ENCODE assay signal across 16 cellular contexts in the genomic region with DNA sequence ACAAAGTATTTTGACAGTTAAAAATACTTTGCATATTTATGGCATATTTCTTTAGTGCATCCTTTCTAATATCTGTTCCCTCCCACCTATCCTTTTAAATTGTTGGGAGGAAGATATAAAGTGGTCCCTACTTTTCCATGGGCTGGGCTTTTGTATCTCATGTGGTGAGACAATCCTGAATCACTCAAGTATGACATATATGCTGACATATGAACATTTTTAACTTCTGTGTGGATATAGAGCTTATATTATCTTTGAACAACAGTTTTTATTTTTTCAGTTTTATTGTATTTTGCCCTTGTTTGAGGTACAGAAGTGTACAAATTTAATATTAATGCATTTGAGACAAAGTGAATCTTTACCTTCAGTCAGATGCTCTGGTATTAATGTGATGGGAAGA. TPM values are rescaled to one million over a fixed set of nuclear protein-coding genes. Genes with fewer than 3 reads are reported as not detected.
DNase-seq lines count a peak whose midpoint lies in the region; ATAC-seq, FAIRE-seq and TF ChIP-seq lines count a peak whose summit lies in the region.
"Had no signal": no experiment of that assay in that cellular context is flagged by ENCODE, and none has a peak within 500 bp of the region (broad histone marks: within the 10 kb centered on the region; RNA-seq: fewer than 3 reads in every experiment).

No MANE protein-coding gene starts in this region.

- no TSS peak for BruUV-seq in GM12878 (replicated peaks; lab: Mats Ljungman, UMichigan)

- H4K20me1 ChIP-seq in GM12878 (ENCODE audit: control insufficient read depth, insufficient read depth): no peaks in the 10 kb centered on the region

- in situ Hi-C loops in GM12878 (cut with MboI): no loop called here

- H3K27me3 ChIP-seq in AG04450 (ENCODE audit: control insufficient read depth, insufficient read depth, low read length): no peaks in the 10 kb centered on the region
- H3K27me3 ChIP-seq in HUES48 (ENCODE audit: control insufficient read depth, insufficient read depth, low read length): no peaks in the 10 kb centered on the region
- no peaks in the 10 kb centered on the region for H3K27me3 ChIP-seq in GM12878 (replicated peaks in 1 of 2; ENCODE audit: control insufficient read depth in 2 of 2, insufficient read depth in 2 of 2, low read length in 1 of 2)
- H3K27me3 ChIP-seq in muscle layer of duodenum (ENCODE audit: low read depth, low read length): no peaks in the 10 kb centered on the region
- H3K27me3 ChIP-seq: uterus had no signal

- peaks cover 62% of the 10 kb centered on the region for H3K79me2 ChIP-seq in GM12878 (ENCODE audit: control insufficient read depth, insufficient read depth, low read length)

- no peak overlapping the region for H3K27ac ChIP-seq in AG04450 (ENCODE audit: low read depth, low read length)
- no peak overlapping the region for H3K27ac ChIP-seq in HUES48 (ENCODE audit: low read depth, low read length)
- H3K27ac ChIP-seq in GM12878 (ENCODE audit: control insufficient read depth, insufficient read depth): no peak overlapping the region
- peak overlapping the region; percentile 34 for H3K27ac ChIP-seq in muscle layer of duodenum (ENCODE audit: low read length)

- POLR2A ChIA-PET in AG04450 (lab: Yijun Ruan, JAX) (no interaction called here), GM12878 (lab: Charles Lee) (no interaction called here)

- TF ChIP-seq CTCF in AG04450 (IDR thresholded peaks at IDR 0.05; ENCODE audit: low read depth, low read length) (no peak), GM12878 (IDR thresholded peaks at IDR 0.05 in 2 of 3, conservative IDR thresholded peaks at IDR 0.05 in 1 of 3; ENCODE audit: control insufficient read depth in 2 of 3, extremely low read depth in 1 of 3, insufficient read depth in 1 of 3, low read depth in 3 of 3, low read length in 3 of 3) (no peak)

- no peak overlapping the region for H2AFZ ChIP-seq in GM12878 (ENCODE audit: control insufficient read depth, low read depth, low read length)

- SMC1A ChIA-PET in GM12878 (lab: Charles Lee; ENCODE audit: uncharacterized antibody, unreplicated experiment): no interaction called here

- H3K4me2 ChIP-seq in GM12878 (ENCODE audit: control insufficient read depth, insufficient read depth): peak overlapping the region; percentile 41

- CTCF ChIA-PET in AG04450 (lab: Charles Lee): interaction anchor here (0.7 to 1.1 kb wide), 3 partner anchors 11 to 98 kb away, joined by 3 read pairs; no protein-coding TSS in a partner anchor
- CTCF ChIA-PET in GM12878 (lab: Yijun Ruan, JAX): interaction anchor here (0.7 to 1.6 kb wide), 2 partner anchors 100 to 162 kb away, joined by 3 read pairs; no protein-coding TSS in a partner anchor

- RAD21 ChIA-PET in GM12878 (lab: Charles Lee; ENCODE audit: unreplicated experiment): interaction anchor here (1.4 kb wide), 1 partner anchor 35 kb away, joined by 5 read pairs; no protein-coding TSS in a partner anchor

- DNase-seq in AG04450 (ENCODE audit: low read depth, low spot score) (no peak), GM12878 (ENCODE audit: low read depth, low spot score) (no peak), iPS-NIHi11 (ENCODE audit: low spot score) (no peak), epidermal melanocyte (ENCODE audit: insufficient read length, low spot score) (no peak), H4 (ENCODE audit: low spot score) (no peak)
- DNase-seq: amygdala, HCEC 1CT, midbrain, NCI-H2107, OCI-M1, T1000, uterus had no signal

- peaks cover 12% of the 10 kb centered on the region for H3K4me1 ChIP-seq in HUES48 (ENCODE audit: control insufficient read depth, insufficient read depth, low read length)
- H3K4me1 ChIP-seq in GM12878 (ENCODE audit: control insufficient read depth, insufficient read depth, low read length): peaks cover under 1% of the 10 kb centered on the region; the same call in 1 of the 2 replicates
- peaks cover 18 to 46% of the 10 kb centered on the region in 2 donors for H3K4me1 ChIP-seq in muscle layer of duodenum (ENCODE audit: control insufficient read depth in 1 of 2, insufficient read depth in 2 of 2, low read length in 2 of 2)

- intact Hi-C loops in GM12878 (cut with micrococcal nuclease; ENCODE audit: unreplicated experiment): loop anchor here (2.0 to 10.0 kb wide), 2 partner anchors 99 to 197 kb away; a partner anchor contains a TSS

- no peak for TF ChIP-seq RAD21 in GM12878 (IDR thresholded peaks at IDR 0.05; ENCODE audit: insufficient read depth, low read depth, low read length)

- TF ChIP-seq POLR2A in GM12878 (IDR thresholded peaks at IDR 0.05; ENCODE audit: low read depth, low read length): no peak

- TF ChIP-seq EP300 in GM12878 (IDR thresholded peaks at IDR 0.05; ENCODE audit: borderline replicate concordance in 1 of 2, control insufficient read depth in 1 of 2, low read depth in 2 of 2, low read length in 2 of 2): no peak

- H3K9ac ChIP-seq in HUES48 (ENCODE audit: low read depth, low read length) (no peak overlapping the region), GM12878 (ENCODE audit: control insufficient read depth, insufficient read depth, low read length) (no peak overlapping the region; the same call in 1 of the 2 replicates)

- peaks cover 57% of the 10 kb centered on the region for H3K36me3 ChIP-seq in HUES48 (ENCODE audit: control insufficient read depth, insufficient read depth, low read length)
- H3K36me3 ChIP-seq in GM12878 (ENCODE audit: control insufficient read depth in 2 of 2, insufficient read depth in 2 of 2, low read length in 1 of 2): peaks cover 0 to 5% of the 10 kb centered on the region in 2 experiments; a peak in 2 of 4 replicates
- peaks cover 0 to 9% of the 10 kb centered on the region in 2 donors for H3K36me3 ChIP-seq in muscle layer of duodenum (ENCODE audit: control insufficient read depth in 1 of 2, insufficient read depth in 2 of 2, low read length in 2 of 2)
- H3K36me3 ChIP-seq: uterus had no signal

- H3K9me3 ChIP-seq in AG04450 (ENCODE audit: control insufficient read depth, insufficient read depth, low read length): no peaks in the 10 kb centered on the region; the same call in 1 of the 2 replicates
- H3K9me3 ChIP-seq in HUES48 (ENCODE audit: control insufficient read depth, insufficient read depth, low read length): no peaks in the 10 kb centered on the region
- no peaks in the 10 kb centered on the region for H3K9me3 ChIP-seq in GM12878 (replicated peaks; ENCODE audit: control insufficient read depth, insufficient read depth, low read length)
- no peaks in the 10 kb centered on the region for H3K9me3 ChIP-seq in muscle layer of duodenum (ENCODE audit: control insufficient read depth in 1 of 2, low read length in 2 of 2)
- H3K9me3 ChIP-seq: uterus had no signal

- H3K4me3 ChIP-seq in AG04450 (ENCODE audit: low read depth, low read length) (peak overlapping the region; percentile 37; the same call in 1 of the 2 replicates), HUES48 (ENCODE audit: low read depth, low read length) (peak overlapping the region; percentile 29; the same call in 1 of the 2 replicates), GM12878 (peak overlapping the region; percentile 54), muscle layer of duodenum (ENCODE audit: low read depth in 1 of 2, low read length in 2 of 2) (peak overlapping the region in 1 of 2 donors; percentile 7)
- H3K4me3 ChIP-seq: uterus had no signal

- ATAC-seq in GM12878 (no peak), HG02623 (IDR thresholded peaks at IDR 0.05; ENCODE audit: unreplicated experiment) (no peak)

- no peak for FAIRE-seq in GM12878 (lab: Jason Lieb, UNC)
- FAIRE-seq: endometrium had no signal

TF ChIP-seq in GM12878, 131 proteins besides CTCF, POLR2A, EP300 and RAD21 (continues in another document):
- TF ChIP-seq IKZF1 (conservative IDR thresholded peaks at IDR 0.05): no peak
- TF ChIP-seq, protein P1, sequence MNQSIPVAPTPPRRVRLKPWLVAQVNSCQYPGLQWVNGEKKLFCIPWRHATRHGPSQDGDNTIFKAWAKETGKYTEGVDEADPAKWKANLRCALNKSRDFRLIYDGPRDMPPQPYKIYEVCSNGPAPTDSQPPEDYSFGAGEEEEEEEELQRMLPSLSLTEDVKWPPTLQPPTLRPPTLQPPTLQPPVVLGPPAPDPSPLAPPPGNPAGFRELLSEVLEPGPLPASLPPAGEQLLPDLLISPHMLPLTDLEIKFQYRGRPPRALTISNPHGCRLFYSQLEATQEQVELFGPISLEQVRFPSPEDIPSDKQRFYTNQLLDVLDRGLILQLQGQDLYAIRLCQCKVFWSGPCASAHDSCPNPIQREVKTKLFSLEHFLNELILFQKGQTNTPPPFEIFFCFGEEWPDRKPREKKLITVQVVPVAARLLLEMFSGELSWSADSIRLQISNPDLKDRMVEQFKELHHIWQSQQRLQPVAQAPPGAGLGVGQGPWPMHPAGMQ (IDR thresholded peaks at IDR 0.05; ENCODE audit: borderline replicate concordance): no peak
- TF ChIP-seq ATF7 (IDR thresholded peaks at IDR 0.05; ENCODE audit: low read depth): no peak
- no peak for TF ChIP-seq MTA3 (IDR thresholded peaks at IDR 0.05; ENCODE audit: borderline replicate concordance, low read length)
- no peak for TF ChIP-seq SUZ12 (IDR thresholded peaks at IDR 0.05; ENCODE audit: unreplicated experiment)
- no peak for TF ChIP-seq NR2C2 (IDR thresholded peaks at IDR 0.05; ENCODE audit: borderline replicate concordance, control insufficient read depth, insufficient read length, low read depth)
- TF ChIP-seq EZH2 (IDR thresholded peaks at IDR 0.05; ENCODE audit: borderline replicate concordance, control insufficient read depth, low read depth, low read length): no peak
- no peak for TF ChIP-seq SIX5 (IDR thresholded peaks at IDR 0.05; ENCODE audit: low read depth, low read length, severe bottlenecking)
- no peak for TF ChIP-seq ZSCAN29 (IDR thresholded peaks at IDR 0.05)

RNA-seq across cellular contexts. Expression of a gene that starts 3.4 kb away (rescaled TPM):
- polyA plus RNA-seq in AG04450 (2011; rRNA removed): 36.5 and 46.1 TPM in 2 replicates
- 34.2 and 64.0 TPM in 2 replicates for polyA minus RNA-seq in AG04450 (2011; rRNA and poly(A)+ RNA removed)
- 417 and 423 TPM in 2 replicates for total RNA-seq in GM12878 (2013; cell fraction: nucleolus; rRNA removed)
- total RNA-seq in GM12878 (2014; rRNA removed): 30.4 and 40.4 TPM in 2 replicates
- total RNA-seq in GM12878 (2014; rRNA removed; fragmentation: Illumina TruSeq; extraction: Trizol): 57.6 and 60.3 TPM in 2 replicates
- 37.3 and 43.1 TPM in 2 replicates for total RNA-seq in GM12878 (2021)
- 17.6 TPM for polyA plus RNA-seq in GM12878 (2011; ENCODE audit: low read depth)
- 60.4 and 120 TPM in 2 replicates for polyA plus RNA-seq in GM12878 (2011; rRNA removed)
- 14.7 and 23.3 TPM in 2 replicates for polyA plus RNA-seq in GM12878 (2011; cell fraction: cytosol; rRNA removed)
- 46.7 and 56.8 TPM in 2 replicates for polyA plus RNA-seq in GM12878 (2011; cell fraction: nucleus; rRNA removed)
- polyA plus RNA-seq in GM12878 (2012): 30.5 and 40.5 TPM in 2 replicates
- polyA plus RNA-seq in GM12878 (2014; fragmentation: Illumina TruSeq; extraction: Trizol): 46.7 and 48.8 TPM in 2 replicates
- polyA plus RNA-seq in GM12878 (2014; fragmentation: Nextera tagmentation; extraction: Ambion mirVana): 1 to 10 TPM; 9.5 TPM
- 28.3 and 38.8 TPM in 2 replicates for polyA plus RNA-seq in GM12878 (2014; rRNA removed)
- 10 to 100 TPM; 13.0 to 15.3 TPM for polyA plus RNA-seq in GM12878 (2016; fragmentation: Nextera tagmentation; extraction: Ambion mirVana)
- 55.6 and 76.2 TPM in 2 replicates for polyA minus RNA-seq in GM12878 (2011; rRNA and poly(A)+ RNA removed)
- polyA minus RNA-seq in GM12878 (2011; cell fraction: cytosol; rRNA and poly(A)+ RNA removed): 27.4 and 35.9 TPM in 2 replicates
- 53.9 and 73.6 TPM in 2 replicates for polyA minus RNA-seq in GM12878 (2011; cell fraction: nucleus; rRNA and poly(A)+ RNA removed)
- total RNA-seq in H4 (2014; rRNA removed; shearing (Covaris generic)): 24.1 and 37.3 TPM in 2 replicates
